In genomic region chr12:123077298-123078113, GRCh38 we compare ENCODE assay signal across 12 cellular contexts.
DNase-seq lines count a peak whose midpoint lies in the region; TF ChIP-seq lines count a peak whose summit lies in the region.
"Had no signal": no experiment of that assay in that cellular context is flagged by ENCODE, and none has a peak within 500 bp of the region (broad histone marks: within the 10 kb centered on the region; RNA-seq: fewer than 3 reads in every experiment).

No MANE protein-coding gene starts in this region.

- peak; percentile 29 for TF ChIP-seq CTCF in brain microvascular endothelial cell (IDR thresholded peaks at IDR 0.05; ENCODE audit: low read depth, low read length, missing control alignments)
- no peak for TF ChIP-seq CTCF in sigmoid colon (IDR thresholded peaks at IDR 0.05)

- H3K9ac ChIP-seq in NT2/D1 (ENCODE audit: insufficient read length, low read depth) (peak overlapping the region; percentile 24), trophoblast cell (ENCODE audit: low read length) (no peak overlapping the region)
- H3K9ac ChIP-seq: KMS-11 had no signal

- no peak overlapping the region for H4K12ac ChIP-seq in trophoblast cell (ENCODE audit: low read depth, low read length)

- CTCF ChIA-PET in activated CD4-positive, alpha-beta T cell treated with anti-CD3 and anti-CD28 coated beads, Interleukin-2, amount 10 ng/mL, durations not matched to agents 7 days and 5 days (lab: Charles Lee), result interaction anchor here (1.1 to 1.3 kb wide), 5 partner anchors 11 to 33 kb away, joined by 3 to 6 read pairs (median 3); no protein-coding TSS in a partner anchor

- H3K23ac ChIP-seq in trophoblast cell (ENCODE audit: low read length), result no peak overlapping the region

- H3K36me3 ChIP-seq in NT2/D1 (ENCODE audit: insufficient read depth, insufficient read length, low read length), result no peaks in the 10 kb centered on the region
- H3K36me3 ChIP-seq in brain microvascular endothelial cell (replicated peaks), result no peaks in the 10 kb centered on the region
- H3K36me3 ChIP-seq in sigmoid colon, result no peaks in the 10 kb centered on the region
- no peaks in the 10 kb centered on the region for H3K36me3 ChIP-seq in trophoblast cell (ENCODE audit: control insufficient read depth in 1 of 2, insufficient read depth in 2 of 2, low read length in 2 of 2)
- H3K36me3 ChIP-seq: tibial artery had no signal

- H3K79me1 ChIP-seq in trophoblast cell (ENCODE audit: low read length), result no peaks in the 10 kb centered on the region

- no peaks in the 10 kb centered on the region for H3K79me2 ChIP-seq in trophoblast cell (ENCODE audit: control insufficient read depth, insufficient read depth, low read length, poor library complexity)

- no peak overlapping the region for H2BK120ac ChIP-seq in trophoblast cell (ENCODE audit: insufficient read depth, low read length, poor library complexity)

- POLR2A ChIA-PET in activated CD4-positive, alpha-beta T cell treated with anti-CD3 and anti-CD28 coated beads, Interleukin-2, amount 10 ng/mL, durations not matched to agents 7 days and 5 days (lab: Charles Lee), result interaction anchor here (0.6 to 1.0 kb wide), 2 partner anchors 12 to 241 kb away, joined by 3 to 6 read pairs; no protein-coding TSS in a partner anchor

- H3K27me3 ChIP-seq in NT2/D1 (ENCODE audit: insufficient read depth, insufficient read length), result no peaks in the 10 kb centered on the region
- no peaks in the 10 kb centered on the region for H3K27me3 ChIP-seq in brain microvascular endothelial cell (replicated peaks)
- no peaks in the 10 kb centered on the region for H3K27me3 ChIP-seq in sigmoid colon
- H3K27me3 ChIP-seq in trophoblast cell (ENCODE audit: insufficient read depth, low read length), result no peaks in the 10 kb centered on the region
- H3K27me3 ChIP-seq: tibial artery had no signal

- no peaks in the 10 kb centered on the region for H3K9me3 ChIP-seq in NT2/D1 (ENCODE audit: insufficient read depth, low read length)
- H3K9me3 ChIP-seq in sigmoid colon, result no peaks in the 10 kb centered on the region
- no peaks in the 10 kb centered on the region for H3K9me3 ChIP-seq in trophoblast cell (ENCODE audit: insufficient read depth, low read depth, low read length)
- H3K9me3 ChIP-seq: tibial artery had no signal

- TF ChIP-seq EP300 in sigmoid colon (IDR thresholded peaks at IDR 0.05), result no peak

- H3K4me1 Mint-ChIP-seq in activated CD4-positive, alpha-beta T cell treated with anti-CD3 and anti-CD28 coated beads, Interleukin-2, amount 10 ng/mL, durations not matched to agents 7 days and 5 days, result peaks cover 52% of the 10 kb centered on the region

- DNase-seq in activated CD4-positive, alpha-beta T cell treated with anti-CD3 and anti-CD28 coated beads, Interleukin-2, amount 10 ng/mL, durations not matched to agents 7 days and 5 days, result no peak
- DNase-seq in activated CD4-positive, alpha-beta T cell treated with anti-CD3 and anti-CD28 coated beads for 4 hours, result no peak
- DNase-seq in NT2/D1 (ENCODE audit: low read depth, low spot score) (no peak), brain microvascular endothelial cell (no peak), sigmoid colon (no peak), trophoblast cell (no peak), DMS114 treated with DMSO at 0.1 percent for 48 hours (lab: John Stamatoyannopoulos, UW; ENCODE audit: unreplicated experiment) (no peak)
- DNase-seq in stimulated activated CD8-positive, alpha-beta memory T cell treated with anti-CD3 and anti-CD28 coated beads, Interleukin-4, amount 100 ng/mL, for 48 hours, result no peak
- DNase-seq: NCI-H2081, tibial artery had no signal

- no peak overlapping the region for H4K8ac ChIP-seq in trophoblast cell (ENCODE audit: low read depth, low read length)

- peak overlapping the region; percentile 91 for H3K27ac Mint-ChIP-seq in activated CD4-positive, alpha-beta T cell treated with anti-CD3 and anti-CD28 coated beads, Interleukin-2, amount 10 ng/mL, durations not matched to agents 7 days and 5 days

- H3K4me2 ChIP-seq in trophoblast cell (ENCODE audit: low read length), result no peak overlapping the region
- H3K4me2 ChIP-seq: KMS-11 had no signal

- H3K27ac ChIP-seq in brain microvascular endothelial cell (no peak overlapping the region), sigmoid colon (peak overlapping the region in 3 of 4 donors; percentile 76 to 85 (median 85)), trophoblast cell (ENCODE audit: low read depth, low read length) (no peak overlapping the region)
- H3K27ac ChIP-seq: KMS-11, tibial artery had no signal

- no peak overlapping the region for H3K4me3 Mint-ChIP-seq in activated CD4-positive, alpha-beta T cell treated with anti-CD3 and anti-CD28 coated beads, Interleukin-2, amount 10 ng/mL, durations not matched to agents 7 days and 5 days

- no peaks in the 10 kb centered on the region for H3K27me3 Mint-ChIP-seq in activated CD4-positive, alpha-beta T cell treated with anti-CD3 and anti-CD28 coated beads, Interleukin-2, amount 10 ng/mL, durations not matched to agents 7 days and 5 days

- no peak overlapping the region for H3K18ac ChIP-seq in trophoblast cell (ENCODE audit: low read length)

- no peaks in the 10 kb centered on the region for H3K9me3 Mint-ChIP-seq in activated CD4-positive, alpha-beta T cell treated with anti-CD3 and anti-CD28 coated beads, Interleukin-2, amount 10 ng/mL, durations not matched to agents 7 days and 5 days
- H3K9me3 Mint-ChIP-seq: activated T-cell treated with anti-CD3 and anti-CD28 coated beads, Interleukin-2, amount 50 U/mL, for 4 hours had no signal

- no peak for TF ChIP-seq POLR2A in sigmoid colon (IDR thresholded peaks at IDR 0.05)

- H3K14ac ChIP-seq in trophoblast cell (ENCODE audit: low read length), result no peak overlapping the region

- WGBS in sigmoid colon, 2 donors, result 92 to 93% methylated on average over 21 of the region's 21 CpGs
- no CpG with 5 or more reads among the region's 21 CpGs for WGBS in trophoblast cell (ENCODE audit: extremely low coverage, insufficient coverage, insufficient read length)

- in situ Hi-C loops in brain microvascular endothelial cell (cut with HindIII; ENCODE audit: low pct_ligation_motif_present, low sequenced_read_pairs), result no loop called here

- H2AK5ac ChIP-seq in trophoblast cell (ENCODE audit: low read length), result no peak overlapping the region

- H3K4me1 ChIP-seq in NT2/D1 (ENCODE audit: insufficient read depth, insufficient read length), result peaks cover 32% of the 10 kb centered on the region
- peaks cover 0 to 46% (median 43%) of the 10 kb centered on the region in 4 donors for H3K4me1 ChIP-seq in sigmoid colon
- peaks cover 7 to 8% of the 10 kb centered on the region in 2 experiments for H3K4me1 ChIP-seq in trophoblast cell (ENCODE audit: control insufficient read depth in 1 of 2, insufficient read depth in 2 of 2, low read length in 2 of 2)

- H2BK5ac ChIP-seq in trophoblast cell (ENCODE audit: low read depth, low read length, poor library complexity), result no peak overlapping the region

- intact Hi-C loops in sigmoid colon (cut with DNase I), result no loop called here

- peaks cover 2% of the 10 kb centered on the region for H3K36me3 Mint-ChIP-seq in activated CD4-positive, alpha-beta T cell treated with anti-CD3 and anti-CD28 coated beads, Interleukin-2, amount 10 ng/mL, durations not matched to agents 7 days and 5 days (ENCODE audit: low read depth)

- no peak overlapping the region for H3K4ac ChIP-seq in trophoblast cell (ENCODE audit: low read depth, low read length)

- no peak overlapping the region for H4K91ac ChIP-seq in trophoblast cell (ENCODE audit: low read depth, low read length)

- H3K4me3 ChIP-seq in NT2/D1 (ENCODE audit: insufficient read length, low read depth) (no peak overlapping the region), brain microvascular endothelial cell (ENCODE audit: low read depth, low read length) (no peak overlapping the region), sigmoid colon (no peak overlapping the region), trophoblast cell (ENCODE audit: low read depth, low read length) (no peak overlapping the region)
- H3K4me3 ChIP-seq: tibial artery had no signal

- H2BK12ac ChIP-seq in trophoblast cell (ENCODE audit: low read length), result no peak overlapping the region

- no peak overlapping the region for H2AFZ ChIP-seq in trophoblast cell (ENCODE audit: insufficient read depth, low read length, poor library complexity)

Comparison
In these comparisons a context has a peak if more than half of its experiments do, and no peak if none do; other contexts are left out.
1. H3K27ac ChIP-seq: peak in sigmoid colon (3 of 4); none in brain microvascular endothelial cell (single experiment) and trophoblast cell (single experiment).